In the genomic region with DNA sequence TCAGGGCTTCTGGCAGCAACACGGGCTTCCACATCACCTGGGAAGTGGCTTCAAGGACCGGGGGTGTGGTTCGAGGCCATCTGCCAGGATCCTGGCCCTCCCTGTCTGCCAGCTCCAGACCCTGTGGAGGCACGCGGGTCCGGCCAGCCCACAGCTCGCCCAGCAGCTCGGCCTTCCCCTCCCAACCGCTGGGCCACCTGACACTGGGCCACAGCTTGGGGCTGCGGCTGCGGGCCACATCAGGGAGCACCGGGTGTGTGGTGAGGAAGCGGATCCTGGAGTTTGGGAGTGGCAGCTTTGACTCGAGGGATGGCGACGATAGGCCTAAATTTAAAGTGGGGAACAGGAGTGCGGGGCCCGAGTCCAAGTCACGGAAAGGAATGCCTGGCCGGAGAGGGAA, we compare ENCODE assay signal across 9 cellular contexts. TPM values are rescaled to one million over a fixed set of nuclear protein-coding genes. Genes with fewer than 3 reads are reported as not detected.
DNase-seq lines count a peak whose midpoint lies in the region; ATAC-seq and TF ChIP-seq lines count a peak whose summit lies in the region.
"Had no signal": no experiment of that assay in that cellular context is flagged by ENCODE, and none has a peak within 500 bp of the region (broad histone marks: within the 10 kb centered on the region; RNA-seq: fewer than 3 reads in every experiment).

No MANE protein-coding gene starts in this region.

- no peaks in the 10 kb centered on the region for H3K9me3 ChIP-seq in adipocyte (ENCODE audit: control insufficient read depth, low read length)
- no peaks in the 10 kb centered on the region for H3K9me3 ChIP-seq in right atrium auricular region
- H3K9me3 ChIP-seq in skeletal muscle tissue (ENCODE audit: control insufficient read depth in 3 of 3, low read length in 3 of 3): no peaks in the 10 kb centered on the region

- peak overlapping the region; percentile 83 for H3K9ac ChIP-seq in adipocyte (ENCODE audit: low read length)
- H3K9ac ChIP-seq in skeletal muscle tissue (ENCODE audit: low read depth in 1 of 3, low read length in 3 of 3): peak overlapping the region; percentile 33 to 75 (median 40)

- H3K27ac ChIP-seq in right atrium auricular region (peak overlapping the region; percentile 42 to 45), skeletal muscle tissue (ENCODE audit: low read depth, low read length) (no peak overlapping the region)

- no peaks in the 10 kb centered on the region for H3K27me3 ChIP-seq in adipocyte (replicated peaks; ENCODE audit: control insufficient read depth, insufficient read depth, low read length)
- H3K27me3 ChIP-seq in right atrium auricular region: no peaks in the 10 kb centered on the region
- H3K27me3 ChIP-seq in skeletal muscle tissue (ENCODE audit: control insufficient read depth in 3 of 3, insufficient read depth in 3 of 3, low read length in 3 of 3): peaks cover 15 to 30% (median 25%) of the 10 kb centered on the region in 3 donors

- ATAC-seq in left lobe of liver: no peak

- H3K4me3 ChIP-seq in adipocyte (ENCODE audit: low read length) (peak overlapping the region; percentile 82), right atrium auricular region (peak overlapping the region; percentile 51 to 60), skeletal muscle tissue (ENCODE audit: low read length in 3 of 3) (peak overlapping the region; percentile 52 to 75 (median 74))

- DNase-seq in GM10266 (ENCODE audit: extremely low spot score) (peak; percentile 17), adipocyte (ENCODE audit: low read depth) (no peak), right atrium auricular region (ENCODE audit: low spot score) (no peak), NCI-H2227 treated with DMSO at 0.1 percent for 48 hours (lab: John Stamatoyannopoulos, UW) (no peak), left lobe of liver (ENCODE audit: low spot score) (no peak)
- DNase-seq in activated effector memory CD4-positive, alpha-beta T cell treated with Interleukin-2 at 50 U/mL for 16 hours: no peak
- DNase-seq in activated naive CD4-positive, alpha-beta T cell (lab: John Stamatoyannopoulos, UW): no peak
- DNase-seq: KG1 had no signal

- no peaks in the 10 kb centered on the region for H3K36me3 ChIP-seq in adipocyte (ENCODE audit: control insufficient read depth, insufficient read depth, low read length, severe bottlenecking)
- no peaks in the 10 kb centered on the region for H3K36me3 ChIP-seq in right atrium auricular region
- no peaks in the 10 kb centered on the region for H3K36me3 ChIP-seq in skeletal muscle tissue (ENCODE audit: control insufficient read depth in 3 of 3, insufficient read depth in 3 of 3, low read length in 3 of 3)

- H3K4me1 ChIP-seq in adipocyte (ENCODE audit: control insufficient read depth, insufficient read depth, low read length) (peaks cover 16% of the 10 kb centered on the region), right atrium auricular region (peaks cover 0 to 30% of the 10 kb centered on the region in 2 donors), skeletal muscle tissue (ENCODE audit: control insufficient read depth in 3 of 3, insufficient read depth in 3 of 3, low read length in 3 of 3) (peaks cover 16 to 30% (median 22%) of the 10 kb centered on the region in 3 donors)

- no peak for TF ChIP-seq CTCF in GM10266 (IDR thresholded peaks at IDR 0.05; ENCODE audit: control insufficient read depth, insufficient read depth, low read depth, missing control alignments)
- no peak for TF ChIP-seq CTCF in right atrium auricular region (IDR thresholded peaks at IDR 0.05)

RNA-seq across cellular contexts. Expression of gene C2orf81, which starts 6.9 kb away (rescaled TPM):
- total RNA-seq in right atrium auricular region (1 to 10 TPM in 1 of 2 donors, under 1 TPM in 1; 0.94 to 1.0 TPM), skeletal muscle tissue (0.52 TPM), left lobe of liver (0.38 TPM)

RNA-seq across cellular contexts. Expression of gene WDR54, which starts 7.1 kb away (rescaled TPM):
- total RNA-seq in right atrium auricular region (1 to 10 TPM in 1 of 2 donors, under 1 TPM in 1; 0.67 to 7.5 TPM), skeletal muscle tissue (5.7 TPM), left lobe of liver (1.5 TPM)

RNA-seq across cellular contexts. Expression of gene RTKN, which starts 27.3 kb away (rescaled TPM):
- total RNA-seq in right atrium auricular region: 10 to 100 TPM; 10.4 to 15.3 TPM
- 26.6 TPM for total RNA-seq in skeletal muscle tissue
- 114 TPM for total RNA-seq in left lobe of liver

RNA-seq across cellular contexts. Expression of gene DCTN1, which starts 34.4 kb away (rescaled TPM):
- total RNA-seq in right atrium auricular region (100 to 1,000 TPM in 1 of 2 donors, 10 to 100 TPM in 1; 86.5 to 102 TPM), skeletal muscle tissue (73.6 TPM), left lobe of liver (41.3 TPM)

RNA-seq across cellular contexts. Expression of gene INO80B, which starts 40.4 kb away (rescaled TPM):
- total RNA-seq in right atrium auricular region: 10 to 100 TPM; 10.4 to 14.6 TPM
- total RNA-seq in skeletal muscle tissue: 12.5 TPM
- 16.5 TPM for total RNA-seq in left lobe of liver
